ENCODE assay signal across 7 cellular contexts in genomic region chr16:27639588-27640276, GRCh38.
DNase-seq lines count a peak whose midpoint lies in the region; ATAC-seq and TF ChIP-seq lines count a peak whose summit lies in the region.

No MANE protein-coding gene starts in this region.

- H3K9me3 Mint-ChIP-seq in activated CD8-positive, alpha-beta T cell treated with anti-CD3 and anti-CD28 coated beads, Interleukin-2, amount 10 ng/mL, durations not matched to agents 7 days and 5 days (ENCODE audit: insufficient read depth) = no peaks in the 10 kb centered on the region

- H3K36me3 Mint-ChIP-seq in activated CD8-positive, alpha-beta T cell treated with anti-CD3 and anti-CD28 coated beads, Interleukin-2, amount 10 ng/mL, durations not matched to agents 7 days and 5 days (ENCODE audit: low read depth) = peaks cover 2% of the 10 kb centered on the region

- H3K4me1 Mint-ChIP-seq in activated CD8-positive, alpha-beta T cell treated with anti-CD3 and anti-CD28 coated beads, Interleukin-2, amount 10 ng/mL, durations not matched to agents 7 days and 5 days (ENCODE audit: low read depth) = peaks cover 7% of the 10 kb centered on the region

- 63 to 69% (median 67%) methylated on average over 6 of the region's 6 CpGs for WGBS in psoas muscle, 3 donors

- H3K27me3 ChIP-seq in cardiac muscle cell (no peaks in the 10 kb centered on the region), psoas muscle (ENCODE audit: insufficient read depth in 3 of 3, low read length in 2 of 3) (no peaks in the 10 kb centered on the region)

- peak; percentile 47 for DNase-seq in EL
- DNase-seq in NCI-H2107 (lab: John Stamatoyannopoulos, UW) = peak; percentile 9
- peak; percentile 35 for DNase-seq in activated CD8-positive, alpha-beta T cell treated with anti-CD3 and anti-CD28 coated beads, Interleukin-2, amount 10 ng/mL, durations not matched to agents 7 days and 5 days
- DNase-seq in cardiac muscle cell (ENCODE audit: low read depth in 1 of 2, low spot score in 1 of 2) = peak; percentile 72 to 75
- DNase-seq in psoas muscle = no peak

- peak; percentile 87 for TF ChIP-seq CTCF in cardiac muscle cell (IDR thresholded peaks at IDR 0.05; ENCODE audit: low read depth, low read length)
- peak; percentile 47 for TF ChIP-seq CTCF in psoas muscle (IDR thresholded peaks at IDR 0.05)

- no peak overlapping the region for H3K4me3 ChIP-seq in cardiac muscle cell
- no peak overlapping the region for H3K4me3 ChIP-seq in psoas muscle

- H3K36me3 ChIP-seq in cardiac muscle cell (no peaks in the 10 kb centered on the region), psoas muscle (ENCODE audit: insufficient read depth in 1 of 2, low read depth in 1 of 2) (no peaks in the 10 kb centered on the region)

- ATAC-seq in GM21576 (IDR thresholded peaks at IDR 0.05; ENCODE audit: unreplicated experiment) (peak; percentile 73), psoas muscle (peak in 3 of 4 donors; percentile 53 to 78 (median 77)), GM18873 (IDR thresholded peaks at IDR 0.05; ENCODE audit: low FRiP score, unreplicated experiment) (no peak)
- peak; percentile 70 for ATAC-seq in activated CD8-positive, alpha-beta T cell treated with anti-CD3 and anti-CD28 coated beads, Interleukin-2, amount 10 ng/mL, durations not matched to agents 7 days and 5 days

- H3K4me3 Mint-ChIP-seq in activated CD8-positive, alpha-beta T cell treated with anti-CD3 and anti-CD28 coated beads, Interleukin-2, amount 10 ng/mL, durations not matched to agents 7 days and 5 days = no peak overlapping the region

- H3K27ac ChIP-seq in cardiac muscle cell (peak overlapping the region; percentile 55), psoas muscle (no peak overlapping the region)

- CTCF ChIA-PET in activated CD8-positive, alpha-beta T cell treated with anti-CD3 and anti-CD28 coated beads, Interleukin-2, amount 10 ng/mL, durations not matched to agents 7 days and 5 days (lab: Charles Lee) = interaction anchor here (0.7 to 1.4 kb wide), 12 partner anchors 8 to 578 kb away, joined by 3 to 9 read pairs (median 3); no protein-coding TSS in a partner anchor

- no peaks in the 10 kb centered on the region for H3K9me3 ChIP-seq in cardiac muscle cell (ENCODE audit: low read depth)
- H3K9me3 ChIP-seq in psoas muscle = no peaks in the 10 kb centered on the region

- no peaks in the 10 kb centered on the region for H3K27me3 Mint-ChIP-seq in activated CD8-positive, alpha-beta T cell treated with anti-CD3 and anti-CD28 coated beads, Interleukin-2, amount 10 ng/mL, durations not matched to agents 7 days and 5 days (ENCODE audit: low read depth)

- H3K27ac Mint-ChIP-seq in activated CD8-positive, alpha-beta T cell treated with anti-CD3 and anti-CD28 coated beads, Interleukin-2, amount 10 ng/mL, durations not matched to agents 7 days and 5 days = no peak overlapping the region

- intact Hi-C loops in psoas muscle (cut with DNase I) = loop anchor here (5.0 kb wide), 2 partner anchors 228 to 433 kb away; no protein-coding TSS in a partner anchor

- POLR2A ChIA-PET in activated CD8-positive, alpha-beta T cell treated with anti-CD3 and anti-CD28 coated beads, Interleukin-2, amount 10 ng/mL, durations not matched to agents 7 days and 5 days (lab: Charles Lee) = no interaction called here

- H3K4me1 ChIP-seq in cardiac muscle cell (ENCODE audit: low read depth) (peaks cover 17% of the 10 kb centered on the region), psoas muscle (no peaks in the 10 kb centered on the region)

Comparison
In these comparisons a context has a peak if more than half of its experiments do, and no peak if none do; other contexts are left out.
1. DNase-seq: peak in EL (single experiment), NCI-H2107 (single experiment), activated CD8-positive, alpha-beta T cell treated with anti-CD3 and anti-CD28 coated beads, Interleukin-2, amount 10 ng/mL, durations not matched to agents 7 days and 5 days (single experiment) and cardiac muscle cell (2 of 2); none in psoas muscle (0 of 2).